In the genomic region with DNA sequence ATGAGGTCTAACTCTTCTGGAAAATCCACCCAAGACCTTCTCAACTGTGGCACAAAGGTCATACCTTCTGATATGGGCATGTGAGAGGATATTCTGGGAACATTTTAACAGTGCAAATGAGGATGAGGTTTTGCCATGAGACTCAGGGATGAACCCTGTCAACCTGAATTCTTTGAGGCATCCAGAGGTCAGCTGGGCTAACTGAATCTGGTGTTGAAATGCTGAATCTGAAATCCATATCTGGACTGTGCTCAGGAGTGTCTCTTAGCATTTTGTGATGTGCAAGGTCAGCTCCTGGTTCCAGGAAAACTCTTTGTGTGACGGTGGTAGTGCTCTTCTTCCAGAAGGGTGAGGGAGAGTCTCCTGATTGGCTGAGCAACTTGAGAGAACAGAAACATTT, we compare ENCODE assay signal across 6 cellular contexts.
"Had no signal": no experiment of that assay in that cellular context is flagged by ENCODE, and none has a peak within 500 bp of the region (broad histone marks: within the 10 kb centered on the region; RNA-seq: fewer than 3 reads in every experiment).

No MANE protein-coding gene starts in this region.

- DNase-seq: GOT3, H7, HFFc6 had no signal

- H3K9me3 ChIP-seq: HAP-1 had no signal

- H3K9me3 Mint-ChIP-seq: HFFc6 had no signal

- H3K4me3 Mint-ChIP-seq: HFFc6 had no signal

- H3K27me3 Mint-ChIP-seq: IgD-negative memory B cell had no signal

- H3K36me3 ChIP-seq: HAP-1 had no signal

- ATAC-seq: HCT116 had no signal

- H3K27ac Mint-ChIP-seq: HFFc6, IgD-negative memory B cell had no signal

- H3K4me3 ChIP-seq: HAP-1 had no signal
